12 cellular contexts compared by ENCODE assay signal in the genomic region with DNA sequence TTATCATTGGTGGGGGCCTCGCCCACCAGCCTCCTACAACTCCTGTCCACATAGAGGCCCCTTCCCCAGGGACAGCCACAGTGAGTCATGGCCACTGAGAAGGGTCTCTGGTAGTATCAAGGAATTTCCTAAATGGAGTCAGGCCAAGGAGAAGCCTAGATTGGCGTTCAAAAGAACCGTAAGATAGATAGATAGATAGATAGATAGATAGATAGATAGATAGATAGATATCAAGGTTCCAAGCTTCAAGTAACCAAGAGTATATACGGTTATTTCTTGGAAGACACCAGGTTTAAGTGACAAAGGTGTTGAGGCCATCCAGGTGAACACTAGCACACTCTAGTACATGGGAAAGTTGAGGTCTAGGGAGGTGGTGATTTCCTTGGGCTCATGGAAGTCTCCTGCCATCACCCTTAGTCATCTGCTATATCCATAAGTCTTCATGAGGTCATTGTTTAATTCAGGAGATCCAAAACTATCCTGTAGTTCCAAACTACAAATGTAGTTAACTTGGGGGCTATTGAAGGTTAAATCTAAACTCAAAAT.
A peak's percentile ranks its signal among the peaks of the same experiment; 100 is the strongest.
DNase-seq lines count a peak whose midpoint lies in the region; ATAC-seq, FAIRE-seq and TF ChIP-seq lines count a peak whose summit lies in the region.
"Had no signal": no experiment of that assay in that cellular context is flagged by ENCODE, and none has a peak within 500 bp of the region (broad histone marks: within the 10 kb centered on the region; RNA-seq: fewer than 3 reads in every experiment).

No MANE protein-coding gene starts in this region.

- intact Hi-C loops in K562 (cut with micrococcal nuclease): no loop called here
- intact Hi-C loops in activated CD4-positive, alpha-beta memory T cell treated with anti-CD3 and anti-CD28 coated beads for 36 hours (cut with micrococcal nuclease): no loop called here

- H2AFZ ChIP-seq in K562 (ENCODE audit: low read depth, low read length): no peak overlapping the region
- H2AFZ ChIP-seq: GM23338 had no signal

- no peaks in the 10 kb centered on the region for H3K9me1 ChIP-seq in K562 (ENCODE audit: control insufficient read depth, insufficient read depth, low read length)

- peaks cover 4% of the 10 kb centered on the region; the same call in 1 of the 2 replicates for H4K20me1 ChIP-seq in K562 (replicated peaks; ENCODE audit: control insufficient read depth, insufficient read depth, low read length)

- CTCF ChIA-PET in AG04450 (lab: Charles Lee): interaction anchor here (0.8 to 2.7 kb wide), 4 partner anchors 11 to 17 kb away, joined by 3 to 10 read pairs (median 6); no protein-coding TSS in a partner anchor
- CTCF ChIA-PET in K562 (lab: Yijun Ruan, JAX; ENCODE audit: low intra/inter-chr PET ratio): no interaction called here
- CTCF ChIA-PET in activated CD4-positive, alpha-beta memory T cell treated with anti-CD3 and anti-CD28 coated beads for 36 hours (lab: Charles Lee): interaction anchor here (0.9 kb wide), 1 partner anchor 13 kb away, joined by 3 read pairs; no protein-coding TSS in a partner anchor

- no peaks in the 10 kb centered on the region for H3K79me2 ChIP-seq in K562 (ENCODE audit: control insufficient read depth, insufficient read depth, low read length)

- POLR2A ChIA-PET in AG04450 (lab: Yijun Ruan, JAX): interaction anchor here (1.2 to 1.5 kb wide), 2 partner anchors 9 to 11 kb away, joined by 4 to 33 read pairs; no protein-coding TSS in a partner anchor
- POLR2A ChIA-PET in K562 (lab: Yijun Ruan, JAX): interaction anchor here (3.5 kb wide), 1 partner anchor 13 kb away, joined by 12 read pairs; no protein-coding TSS in a partner anchor
- POLR2A ChIA-PET in activated CD4-positive, alpha-beta memory T cell treated with anti-CD3 and anti-CD28 coated beads for 36 hours (lab: Charles Lee): no interaction called here

- H3K27me3 ChIP-seq in AG04450 (ENCODE audit: control insufficient read depth, insufficient read depth, low read length): no peaks in the 10 kb centered on the region
- H3K27me3 ChIP-seq in K562 (ENCODE audit: control insufficient read depth in 2 of 2, insufficient read depth in 2 of 2, low read length in 2 of 2): no peaks in the 10 kb centered on the region
- no peaks in the 10 kb centered on the region for H3K27me3 ChIP-seq in right atrium auricular region

- DNase-seq in AG04450 (ENCODE audit: low read depth, low spot score) (no peak), K562 (ENCODE audit: extremely low read depth in 1 of 4, low spot score in 3 of 4) (no peak), right atrium auricular region (ENCODE audit: low spot score) (no peak), progenitor cell of endocrine pancreas (ENCODE audit: low spot score, unreplicated experiment) (no peak), NCI-H82 (lab: John Stamatoyannopoulos, UW) (no peak), midbrain (lab: John Stamatoyannopoulos, UW) (no peak)
- DNase-seq in activated CD4-positive, alpha-beta memory T cell treated with anti-CD3 and anti-CD28 coated beads for 36 hours: no peak
- DNase-seq: activated naive CD4-positive, alpha-beta T cell treated with Interleukin-2 at 50 U/mL for 16 hours had no signal

- H3K9me3 ChIP-seq in AG04450 (ENCODE audit: control insufficient read depth, insufficient read depth, low read length): no peaks in the 10 kb centered on the region; the same call in 1 of the 2 replicates
- H3K9me3 ChIP-seq in K562 (replicated peaks; ENCODE audit: control insufficient read depth, insufficient read depth, low read depth, low read length): no peaks in the 10 kb centered on the region
- no peaks in the 10 kb centered on the region for H3K9me3 ChIP-seq in right atrium auricular region

- TF ChIP-seq POLR2A in K562 (conservative IDR thresholded peaks at IDR 0.05): no peak

- H3K27ac Mint-ChIP-seq in progenitor cell of endocrine pancreas: peak overlapping the region; percentile 87
- no peak overlapping the region for H3K27ac Mint-ChIP-seq in activated CD4-positive, alpha-beta memory T cell treated with anti-CD3 and anti-CD28 coated beads for 36 hours
- H3K27ac Mint-ChIP-seq: GM23338 had no signal

- no peaks in the 10 kb centered on the region for H3K9me3 Mint-ChIP-seq in progenitor cell of endocrine pancreas (ENCODE audit: low read depth)
- no peaks in the 10 kb centered on the region for H3K9me3 Mint-ChIP-seq in activated CD4-positive, alpha-beta memory T cell treated with anti-CD3 and anti-CD28 coated beads for 36 hours
- H3K9me3 Mint-ChIP-seq: GM23338 had no signal

- in situ Hi-C loops in K562 (cut with MboI): no loop called here

- H3K36me3 ChIP-seq in K562 (ENCODE audit: control insufficient read depth, insufficient read depth, low read length) (no peaks in the 10 kb centered on the region), right atrium auricular region (peaks cover 9% of the 10 kb centered on the region)

- no peak overlapping the region for H3K9ac ChIP-seq in K562 (ENCODE audit: insufficient read depth in 1 of 2, low read depth in 2 of 2, low read length in 2 of 2)

- no peak overlapping the region for H3K4me3 Mint-ChIP-seq in progenitor cell of endocrine pancreas (ENCODE audit: low read depth)
- no peak overlapping the region for H3K4me3 Mint-ChIP-seq in activated CD4-positive, alpha-beta memory T cell treated with anti-CD3 and anti-CD28 coated beads for 36 hours
- H3K4me3 Mint-ChIP-seq: GM23338 had no signal

- no peak for FAIRE-seq in K562 (lab: Jason Lieb, UNC)
- FAIRE-seq: G401.6 had no signal

- H3K27me3 Mint-ChIP-seq in progenitor cell of endocrine pancreas: no peaks in the 10 kb centered on the region
- no peaks in the 10 kb centered on the region for H3K27me3 Mint-ChIP-seq in activated CD4-positive, alpha-beta memory T cell treated with anti-CD3 and anti-CD28 coated beads for 36 hours

- no peak overlapping the region for H3K4me2 ChIP-seq in K562 (ENCODE audit: insufficient read depth, low read length)
- H3K4me2 ChIP-seq: GM23338 had no signal

- TF ChIP-seq EP300 in K562 (IDR thresholded peaks at IDR 0.05; ENCODE audit: low read length): no peak

- ATAC-seq in K562 (no peak), GM21619 (IDR thresholded peaks at IDR 0.05; ENCODE audit: unreplicated experiment) (no peak)

- TF ChIP-seq CTCF in AG04450 (IDR thresholded peaks at IDR 0.05; ENCODE audit: low read depth, low read length): no peak
- TF ChIP-seq CTCF in K562 (IDR thresholded peaks at IDR 0.05 in 2 of 3, conservative IDR thresholded peaks at IDR 0.05 in 1 of 3; ENCODE audit: insufficient read depth in 2 of 3, low read depth in 1 of 3, low read length in 3 of 3): no peak
- no peak for TF ChIP-seq CTCF in right atrium auricular region (IDR thresholded peaks at IDR 0.05)
- TF ChIP-seq CTCF in progenitor cell of endocrine pancreas (IDR thresholded peaks at IDR 0.05; ENCODE audit: unreplicated experiment): no peak

- no TSS peak for BruUV-seq in K562 (replicated peaks; lab: Mats Ljungman, UMichigan)

- H3K4me1 Mint-ChIP-seq in progenitor cell of endocrine pancreas (ENCODE audit: low read depth): peaks cover 31% of the 10 kb centered on the region
- H3K4me1 Mint-ChIP-seq in activated CD4-positive, alpha-beta memory T cell treated with anti-CD3 and anti-CD28 coated beads for 36 hours (ENCODE audit: low read depth): no peaks in the 10 kb centered on the region
- H3K4me1 Mint-ChIP-seq: GM23338 had no signal

- no peak overlapping the region for H3K4me3 ChIP-seq in AG04450 (ENCODE audit: low read depth, low read length)
- no peak overlapping the region for H3K4me3 ChIP-seq in K562
- H3K4me3 ChIP-seq in right atrium auricular region: no peak overlapping the region
- H3K4me3 ChIP-seq: GM23338, SK-N-MC had no signal

- H3K27ac ChIP-seq in AG04450 (ENCODE audit: low read depth, low read length) (peak overlapping the region; percentile 98), K562 (ENCODE audit: extremely low read depth, low read depth, low read length) (no peak overlapping the region), right atrium auricular region (peak overlapping the region; percentile 82 to 97)
- H3K27ac ChIP-seq: SK-N-MC had no signal

- WGBS in K562 (ENCODE audit: insufficient coverage, low coverage, missing lambda C conversion rate): 37% methylated on average over 4 of the region's 4 CpGs

- H3K36me3 Mint-ChIP-seq in progenitor cell of endocrine pancreas (ENCODE audit: insufficient read depth): peaks cover 4% of the 10 kb centered on the region
- H3K36me3 Mint-ChIP-seq in activated CD4-positive, alpha-beta memory T cell treated with anti-CD3 and anti-CD28 coated beads for 36 hours: peaks cover 5% of the 10 kb centered on the region

- H3K4me1 ChIP-seq in K562 (replicated peaks in 1 of 2; ENCODE audit: control insufficient read depth in 2 of 2, insufficient read depth in 2 of 2, low read length in 2 of 2) (peaks cover 6 to 24% of the 10 kb centered on the region in 2 experiments; a peak in 4 of 5 replicates), right atrium auricular region (peaks cover 0 to 78% of the 10 kb centered on the region in 2 donors)

- TF ChIP-seq RAD21 in K562 (CRISPR knock-in tag; conservative IDR thresholded peaks at IDR 0.05 in 1 of 2, IDR thresholded peaks at IDR 0.05 in 1 of 2): no peak

TF ChIP-seq in K562, 482 proteins besides CTCF, POLR2A, EP300 and RAD21 (continues in another document):
- TF ChIP-seq, protein P1, sequence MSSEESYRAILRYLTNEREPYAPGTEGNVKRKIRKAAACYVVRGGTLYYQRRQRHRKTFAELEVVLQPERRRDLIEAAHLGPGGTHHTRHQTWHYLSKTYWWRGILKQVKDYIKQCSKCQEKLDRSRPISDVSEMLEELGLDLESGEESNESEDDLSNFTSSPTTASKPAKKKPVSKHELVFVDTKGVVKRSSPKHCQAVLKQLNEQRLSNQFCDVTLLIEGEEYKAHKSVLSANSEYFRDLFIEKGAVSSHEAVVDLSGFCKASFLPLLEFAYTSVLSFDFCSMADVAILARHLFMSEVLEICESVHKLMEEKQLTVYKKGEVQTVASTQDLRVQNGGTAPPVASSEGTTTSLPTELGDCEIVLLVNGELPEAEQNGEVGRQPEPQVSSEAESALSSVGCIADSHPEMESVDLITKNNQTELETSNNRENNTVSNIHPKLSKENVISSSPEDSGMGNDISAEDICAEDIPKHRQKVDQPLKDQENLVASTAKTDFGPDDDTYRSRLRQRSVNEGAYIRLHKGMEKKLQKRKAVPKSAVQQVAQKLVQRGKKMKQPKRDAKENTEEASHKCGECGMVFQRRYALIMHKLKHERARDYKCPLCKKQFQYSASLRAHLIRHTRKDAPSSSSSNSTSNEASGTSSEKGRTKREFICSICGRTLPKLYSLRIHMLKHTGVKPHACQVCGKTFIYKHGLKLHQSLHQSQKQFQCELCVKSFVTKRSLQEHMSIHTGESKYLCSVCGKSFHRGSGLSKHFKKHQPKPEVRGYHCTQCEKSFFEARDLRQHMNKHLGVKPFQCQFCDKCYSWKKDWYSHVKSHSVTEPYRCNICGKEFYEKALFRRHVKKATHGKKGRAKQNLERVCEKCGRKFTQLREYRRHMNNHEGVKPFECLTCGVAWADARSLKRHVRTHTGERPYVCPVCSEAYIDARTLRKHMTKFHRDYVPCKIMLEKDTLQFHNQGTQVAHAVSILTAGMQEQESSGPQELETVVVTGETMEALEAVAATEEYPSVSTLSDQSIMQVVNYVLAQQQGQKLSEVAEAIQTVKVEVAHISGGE (CRISPR knock-in tag; IDR thresholded peaks at IDR 0.05): no peak
- TF ChIP-seq DACH1 (IDR thresholded peaks at IDR 0.05; ENCODE audit: partially characterized antibody) (peak; percentile 92), HLTF (IDR thresholded peaks at IDR 0.05) (no peak), SMAD2 (IDR thresholded peaks at IDR 0.05; ENCODE audit: low read depth, low read length) (no peak), ZSCAN29 (IDR thresholded peaks at IDR 0.05) (no peak)
